ENCODE assay signal across 20 cellular contexts in genomic region chr5:45411971-45412612, GRCh38.
DNase-seq lines count a peak whose midpoint lies in the region; ATAC-seq and TF ChIP-seq lines count a peak whose summit lies in the region.
"Had no signal": no experiment of that assay in that cellular context is flagged by ENCODE, and none has a peak within 500 bp of the region (broad histone marks: within the 10 kb centered on the region; RNA-seq: fewer than 3 reads in every experiment).

No MANE protein-coding gene starts in this region.

- DNase-seq in HS-5 (ENCODE audit: low read depth) (peak; percentile 28), SK-N-MC (ENCODE audit: low read depth, low spot score) (no peak), fibroblast of mammary gland (ENCODE audit: low read depth) (peak; percentile 19), retinal pigment epithelial cell (ENCODE audit: low read depth) (peak; percentile 61), left lung (no peak), NCI-H748 (lab: John Stamatoyannopoulos, UW; ENCODE audit: unreplicated experiment) (no peak)
- no peak for DNase-seq in activated naive CD4-positive, alpha-beta T cell treated with anti-CD3 and anti-CD28 coated beads, Interleukin-2, amount 10 ng/mL, durations not matched to agents 7 days and 5 days
- DNase-seq: activated CD8-positive, alpha-beta T cell treated with anti-CD3 and anti-CD28 coated beads, Interleukin-2, amount 10 ng/mL, durations not matched to agents 7 days and 5 days; activated T-cell treated with anti-CD3 and anti-CD28 coated beads, Interleukin-2, amount 50 U/mL, for 72 hours; DMS153; glutamatergic neuron; MG63; NCI-H1694; NCI-H69; Peyer's patch; testis; WERI-Rb-1 had no signal

- no peak for TF ChIP-seq CTCF in fibroblast of mammary gland (conservative IDR thresholded peaks at IDR 0.05; ENCODE audit: control insufficient read depth, insufficient read depth, low read depth, low read length)
- TF ChIP-seq CTCF in retinal pigment epithelial cell (conservative IDR thresholded peaks at IDR 0.05; ENCODE audit: low read depth, low read length) = no peak
- TF ChIP-seq CTCF in left lung (IDR thresholded peaks at IDR 0.05) = no peak

- no peak overlapping the region for H3K4me3 Mint-ChIP-seq in activated naive CD4-positive, alpha-beta T cell treated with anti-CD3 and anti-CD28 coated beads, Interleukin-2, amount 10 ng/mL, durations not matched to agents 7 days and 5 days
- H3K4me3 Mint-ChIP-seq: activated CD8-positive, alpha-beta T cell treated with anti-CD3 and anti-CD28 coated beads, Interleukin-2, amount 10 ng/mL, durations not matched to agents 7 days and 5 days; activated T-cell treated with anti-CD3 and anti-CD28 coated beads, Interleukin-2, amount 50 U/mL, for 72 hours had no signal

- H3K27me3 Mint-ChIP-seq in activated naive CD4-positive, alpha-beta T cell treated with anti-CD3 and anti-CD28 coated beads, Interleukin-2, amount 10 ng/mL, durations not matched to agents 7 days and 5 days = no peaks in the 10 kb centered on the region

- peaks cover 7% of the 10 kb centered on the region for H3K9me3 Mint-ChIP-seq in activated naive CD4-positive, alpha-beta T cell treated with anti-CD3 and anti-CD28 coated beads, Interleukin-2, amount 10 ng/mL, durations not matched to agents 7 days and 5 days

- H3K36me3 ChIP-seq in SK-N-MC (ENCODE audit: insufficient read depth, low read length) (no peaks in the 10 kb centered on the region), left lung (no peaks in the 10 kb centered on the region)
- H3K36me3 ChIP-seq: BLaER1 treated with 17β-estradiol and CSF1 and Interleukin-3, amounts not matched to agents 10 nM and 100 nM; HAP-1; MG63; Peyer's patch; WERI-Rb-1 had no signal

- H3K4me1 ChIP-seq in left lung = no peaks in the 10 kb centered on the region
- H3K4me1 ChIP-seq: BLaER1 treated with 17β-estradiol and CSF1 and Interleukin-3, amounts not matched to agents 10 nM and 100 nM; HAP-1; Peyer's patch; testis had no signal

- no peak overlapping the region for H3K27ac Mint-ChIP-seq in activated naive CD4-positive, alpha-beta T cell treated with anti-CD3 and anti-CD28 coated beads, Interleukin-2, amount 10 ng/mL, durations not matched to agents 7 days and 5 days
- H3K27ac Mint-ChIP-seq: activated CD8-positive, alpha-beta T cell treated with anti-CD3 and anti-CD28 coated beads, Interleukin-2, amount 10 ng/mL, durations not matched to agents 7 days and 5 days; activated T-cell treated with anti-CD3 and anti-CD28 coated beads, Interleukin-2, amount 50 U/mL, for 72 hours had no signal

- H3K9ac ChIP-seq in SK-N-MC (ENCODE audit: insufficient read length) = no peak overlapping the region
- H3K9ac ChIP-seq: BLaER1 treated with 17β-estradiol and CSF1 and Interleukin-3, amounts not matched to agents 10 nM and 100 nM had no signal

- CTCF ChIA-PET in activated naive CD4-positive, alpha-beta T cell treated with anti-CD3 and anti-CD28 coated beads, Interleukin-2, amount 10 ng/mL, durations not matched to agents 7 days and 5 days (lab: Charles Lee) = no interaction called here

- intact Hi-C loops in left lung (cut with DNase I) = no loop called here

- H3K27me3 ChIP-seq in left lung = no peaks in the 10 kb centered on the region
- H3K27me3 ChIP-seq: BLaER1 treated with 17β-estradiol and CSF1 and Interleukin-3, amounts not matched to agents 10 nM and 100 nM; MG63; Peyer's patch; testis had no signal

- H3K27ac ChIP-seq in SK-N-MC (peak overlapping the region; percentile 7; the same call in 1 of the 2 replicates), left lung (no peak overlapping the region)
- H3K27ac ChIP-seq: BLaER1 treated with 17β-estradiol and CSF1 and Interleukin-3, amounts not matched to agents 10 nM and 100 nM; Peyer's patch; skin epidermis; testis; WERI-Rb-1 had no signal

- H3K4me1 Mint-ChIP-seq in activated naive CD4-positive, alpha-beta T cell treated with anti-CD3 and anti-CD28 coated beads, Interleukin-2, amount 10 ng/mL, durations not matched to agents 7 days and 5 days = no peaks in the 10 kb centered on the region

- ATAC-seq in left lung = no peak
- ATAC-seq: activated CD8-positive, alpha-beta T cell treated with anti-CD3 and anti-CD28 coated beads, Interleukin-2, amount 10 ng/mL, durations not matched to agents 7 days and 5 days; activated T-cell treated with anti-CD3 and anti-CD28 coated beads, Interleukin-2, amount 50 U/mL, for 72 hours had no signal

- H3K36me3 Mint-ChIP-seq in activated naive CD4-positive, alpha-beta T cell treated with anti-CD3 and anti-CD28 coated beads, Interleukin-2, amount 10 ng/mL, durations not matched to agents 7 days and 5 days = no peaks in the 10 kb centered on the region

- H3K4me3 ChIP-seq in SK-N-MC (no peak overlapping the region), fibroblast of mammary gland (ENCODE audit: control insufficient read depth, low read depth, low read length) (no peak overlapping the region), retinal pigment epithelial cell (ENCODE audit: low read length) (no peak overlapping the region), left lung (no peak overlapping the region)
- H3K4me3 ChIP-seq: BLaER1 treated with 17β-estradiol and CSF1 and Interleukin-3, amounts not matched to agents 10 nM and 100 nM; HAP-1; MG63; Peyer's patch; skin epidermis; testis had no signal

- H3K9me3 ChIP-seq in SK-N-MC (ENCODE audit: low read depth, low read length) (no peaks in the 10 kb centered on the region), left lung (no peaks in the 10 kb centered on the region)
- H3K9me3 ChIP-seq: BLaER1 treated with 17β-estradiol and CSF1 and Interleukin-3, amounts not matched to agents 10 nM and 100 nM; HAP-1; MG63; Peyer's patch; testis had no signal

Comparison
In these comparisons a context has a peak if more than half of its experiments do, and no peak if none do; other contexts are left out.
1. DNase-seq: peak in HS-5 (single experiment), fibroblast of mammary gland (single experiment) and retinal pigment epithelial cell (single experiment); none in SK-N-MC (single experiment), left lung (0 of 2), activated naive CD4-positive, alpha-beta T cell treated with anti-CD3 and anti-CD28 coated beads, Interleukin-2, amount 10 ng/mL, durations not matched to agents 7 days and 5 days (single experiment) and NCI-H748 (single experiment).